9 cellular contexts compared by ENCODE assay signal in genomic region chr11:75399344-75400109, GRCh38. TPM values are rescaled to one million over a fixed set of nuclear protein-coding genes. Genes with fewer than 3 reads are reported as not detected.
DNase-seq lines count a peak whose midpoint lies in the region; ATAC-seq, FAIRE-seq and TF ChIP-seq lines count a peak whose summit lies in the region.
"Had no signal": no experiment of that assay in that cellular context is flagged by ENCODE, and none has a peak within 500 bp of the region (broad histone marks: within the 10 kb centered on the region; RNA-seq: fewer than 3 reads in every experiment).

TSS of gene RPS3 (plus strand) at chr11:75399518. CDS start at chr11:75399548, 30 bp downstream.

- peaks cover 48% of the 10 kb centered on the region for H3K36me3 Mint-ChIP-seq in central memory CD8-positive, alpha-beta T cell (ENCODE audit: insufficient read depth)

- H3K9me3 ChIP-seq in kidney (ENCODE audit: control insufficient read depth in 1 of 2, low read length in 2 of 2) = no peaks in the 10 kb centered on the region

- peak within 1 kb of the TSS; percentile 97 for H3K27ac Mint-ChIP-seq in central memory CD8-positive, alpha-beta T cell (ENCODE audit: low read depth)

- intact Hi-C loops in kidney (cut with DNase I) = no loop called here

- peaks cover 0 to 4% of the 10 kb centered on the region in 2 donors for H3K4me1 ChIP-seq in kidney (ENCODE audit: control insufficient read depth in 1 of 2, insufficient read depth in 1 of 2, low read depth in 1 of 2, low read length in 2 of 2)

- H3K4me1 Mint-ChIP-seq in central memory CD8-positive, alpha-beta T cell = peaks cover 53% of the 10 kb centered on the region

- no peaks in the 10 kb centered on the region for H3K9me3 Mint-ChIP-seq in central memory CD8-positive, alpha-beta T cell

- peak within 1 kb of the TSS; percentile 92 to 95 for H3K4me3 ChIP-seq in kidney (ENCODE audit: low read length in 2 of 2)

- peaks cover 20 to 36% of the 10 kb centered on the region in 2 donors for H3K36me3 ChIP-seq in kidney (ENCODE audit: control insufficient read depth in 1 of 2, insufficient read depth in 2 of 2, low read length in 2 of 2)

- peak; percentile 16; the same call in 1 of the 2 replicates for TF ChIP-seq CTCF in AG09319 (IDR thresholded peaks at IDR 0.05; ENCODE audit: low read depth, low read length)
- TF ChIP-seq CTCF in kidney (IDR thresholded peaks at IDR 0.05; ENCODE audit: borderline replicate concordance, extremely low read depth, insufficient read depth) = peak; percentile 2

- H3K9ac ChIP-seq in kidney (ENCODE audit: low read length in 2 of 2) = peak within 1 kb of the TSS; percentile 95 to 96

- DNase-seq in AG09319 (ENCODE audit: extremely low read depth, low read depth) (peak; percentile 69), NCI-H345 (lab: John Stamatoyannopoulos, UW) (peak; percentile 94), kidney (peak; percentile 96)
- DNase-seq in activated CD4-positive, CD25-positive, alpha-beta regulatory T cell treated with anti-CD3 and anti-CD28 coated beads, Interleukin-2, amount 50 U/mL, for 16 hours (ENCODE audit: low read depth, low spot score) = peak; percentile 83
- DNase-seq in central memory CD8-positive, alpha-beta T cell (ENCODE audit: low spot score in 2 of 2) = peak; percentile 81 to 82
- DNase-seq in stimulated activated CD4-positive, alpha-beta T cell treated with anti-CD3 and anti-CD28 coated beads, Interleukin-15, amount 100 ng/mL, for 24 hours = peak; percentile 91

- peak within 1 kb of the TSS; percentile 97 for H3K4me3 Mint-ChIP-seq in central memory CD8-positive, alpha-beta T cell

- ATAC-seq in GM18909 (IDR thresholded peaks at IDR 0.05; ENCODE audit: poor library complexity, unreplicated experiment) (peak; percentile 90), HG03175 (IDR thresholded peaks at IDR 0.05; ENCODE audit: unreplicated experiment) (peak; percentile 90)
- peak; percentile 85 for ATAC-seq in central memory CD8-positive, alpha-beta T cell (replicated peaks; ENCODE audit: extremely low read depth, poor library complexity, severe bottlenecking)

- H3K27me3 Mint-ChIP-seq in central memory CD8-positive, alpha-beta T cell = no peaks in the 10 kb centered on the region

- H3K27ac ChIP-seq in kidney (ENCODE audit: low read depth in 2 of 2, low read length in 2 of 2) = peak within 1 kb of the TSS; percentile 89 to 95

- FAIRE-seq in kidney (lab: Jason Lieb, UNC) = no peak
- FAIRE-seq: endometrium had no signal

RNA-seq across cellular contexts. Expression of gene RPS3, which starts in this region (rescaled TPM):
- 1,724 TPM for total RNA-seq in kidney
- polyA plus RNA-seq in kidney (ENCODE audit: insufficient read depth, low read depth, low replicate concordance) = 1,510 TPM

Comparison
In these comparisons a context has a peak if more than half of its experiments do, and no peak if none do; other contexts are left out.
1. Peak in every context shown above with its lines: DNase-seq, ATAC-seq, H3K4me3 ChIP-seq and H3K27ac ChIP-seq.